ENCODE assay signal across 9 cellular contexts in genomic region chr2:129936334-129936934, GRCh38. TPM values are rescaled to one million over a fixed set of nuclear protein-coding genes. Genes with fewer than 3 reads are reported as not detected.
DNase-seq lines count a peak whose midpoint lies in the region; ATAC-seq and TF ChIP-seq lines count a peak whose summit lies in the region.
"Had no signal": no experiment of that assay in that cellular context is flagged by ENCODE, and none has a peak within 500 bp of the region (broad histone marks: within the 10 kb centered on the region; RNA-seq: fewer than 3 reads in every experiment).

No MANE protein-coding gene starts in this region.

- no peak overlapping the region for H3K4me3 ChIP-seq in HEK293 (ENCODE audit: low read depth, low read length)

- H3K4me1 ChIP-seq in HEK293 (ENCODE audit: control insufficient read depth, insufficient read depth, low read length): no peaks in the 10 kb centered on the region

- TF ChIP-seq CTCF in GM10248 (IDR thresholded peaks at IDR 0.05; ENCODE audit: control extremely low read depth, extremely low read depth, low read depth, missing control alignments) (no peak), HEK293 (tag by site-specific recombination; IDR thresholded peaks at IDR 0.05) (no peak)

- H3K27ac ChIP-seq in HEK293 (ENCODE audit: extremely low read depth, low read depth, low read length): no peak overlapping the region

- H3K9me3 ChIP-seq in HEK293 (ENCODE audit: control insufficient read depth, insufficient read depth, low read depth, low read length): no peaks in the 10 kb centered on the region

- CTCF ChIA-PET in GM10248 (lab: Yijun Ruan, JAX) (no interaction called here), HEK293 (lab: Yijun Ruan, JAX) (interaction anchor here (0.6 to 1.7 kb wide), 12 partner anchors 8 to 1085 kb away, joined by 3 to 13 read pairs (median 4); no protein-coding TSS in a partner anchor)

- POLR2A ChIA-PET in GM10248 (lab: Yijun Ruan, JAX) (no interaction called here), HEK293 (lab: Yijun Ruan, JAX) (no interaction called here)

- ATAC-seq in left cardiac atrium (no peak), GM18520 (IDR thresholded peaks at IDR 0.05; ENCODE audit: unreplicated experiment) (no peak), GM18858 (IDR thresholded peaks at IDR 0.05; ENCODE audit: unreplicated experiment) (no peak)

- intact Hi-C loops in left cardiac atrium (cut with DNase I): no loop called here

- no peaks in the 10 kb centered on the region for H3K36me3 ChIP-seq in HEK293 (ENCODE audit: control insufficient read depth in 2 of 2, insufficient read depth in 1 of 2, low read length in 2 of 2)

- DNase-seq in GM10248 (ENCODE audit: extremely low spot score): peak; percentile 47
- DNase-seq in SK-N-DZ (ENCODE audit: low spot score): peak; percentile 57
- DNase-seq in kidney glomerular epithelial cell (lab: John Stamatoyannopoulos, UW): peak; percentile 39
- DNase-seq in left cardiac atrium: no peak
- no peak for DNase-seq in medulla oblongata (ENCODE audit: extremely low spot score)
- DNase-seq: IMR-90 had no signal

TF ChIP-seq in HEK293, 187 proteins besides CTCF, POLR2A, EP300 and RAD21:
- TF ChIP-seq ZNF214 (tag by site-specific recombination; IDR thresholded peaks at IDR 0.05; ENCODE audit: borderline replicate concordance): no peak
- TF ChIP-seq ZNF654 (tag by site-specific recombination; IDR thresholded peaks at IDR 0.05; ENCODE audit: low read depth): peak; percentile 50

RNA-seq across cellular contexts. Expression of gene RAB6C, which starts 43.0 kb away (rescaled TPM):
- polyA plus RNA-seq in SK-N-DZ (2014; cell fraction: cytosol; rRNA removed): not detected in 2 replicates
- not detected in 2 replicates for polyA plus RNA-seq in SK-N-DZ (2014; cell fraction: nucleus; rRNA removed)
- under 1 TPM in 1 of 2 donors, not detected in 1; 0.18 TPM for total RNA-seq in left cardiac atrium
- total RNA-seq: IMR-90 had no signal
- polyA plus RNA-seq: IMR-90 had no signal

Comparison
In these comparisons a context has a peak if more than half of its experiments do, and no peak if none do; other contexts are left out.
1. DNase-seq: peak in GM10248 (single experiment), SK-N-DZ (single experiment) and kidney glomerular epithelial cell (single experiment); none in left cardiac atrium (single experiment) and medulla oblongata (single experiment).